ENCODE assay signal across 24 cellular contexts in genomic region chr18:37568671-37569070, GRCh38. TPM values are rescaled to one million over a fixed set of nuclear protein-coding genes. Genes with fewer than 3 reads are reported as not detected.
DNase-seq lines count a peak whose midpoint lies in the region; ATAC-seq and TF ChIP-seq lines count a peak whose summit lies in the region.
"Had no signal": no experiment of that assay in that cellular context is flagged by ENCODE, and none has a peak within 500 bp of the region (broad histone marks: within the 10 kb centered on the region; RNA-seq: fewer than 3 reads in every experiment).

No MANE protein-coding gene starts in this region.

- H3K4me1 Mint-ChIP-seq in CD4-positive, alpha-beta memory T cell = peaks cover 8 to 23% (median 10%) of the 10 kb centered on the region in 4 donors
- H3K4me1 Mint-ChIP-seq in endodermal cell (peaks cover 21% of the 10 kb centered on the region), neural progenitor cell (peaks cover 12% of the 10 kb centered on the region)

- peaks cover 49 to 51% of the 10 kb centered on the region in 2 donors for H3K27me3 Mint-ChIP-seq in CD4-positive, alpha-beta memory T cell
- H3K27me3 Mint-ChIP-seq in endodermal cell (ENCODE audit: insufficient read depth) (peaks cover 83% of the 10 kb centered on the region), neural progenitor cell (ENCODE audit: insufficient read depth, low read depth) (peaks cover 52% of the 10 kb centered on the region)

- CTCF ChIA-PET in CD4-positive, alpha-beta memory T cell (lab: Charles Lee; ENCODE audit: partially characterized antibody) = no interaction called here

- H3K9ac ChIP-seq in endodermal cell (ENCODE audit: extremely low read depth, low read length, poor library complexity, severe bottlenecking) = no peak overlapping the region
- H3K9ac ChIP-seq in neural progenitor cell = no peak overlapping the region
- H3K9ac ChIP-seq: BLaER1, GM23248, KMS-11 had no signal

- no peaks in the 10 kb centered on the region for H3K79me2 ChIP-seq in neural progenitor cell (ENCODE audit: low read depth)

- ATAC-seq in sciatic nerve (no peak), HG03039 (IDR thresholded peaks at IDR 0.05; ENCODE audit: unreplicated experiment) (no peak)
- ATAC-seq: PC-3 had no signal

- no peaks in the 10 kb centered on the region for H3F3A ChIP-seq in neural progenitor cell (ENCODE audit: low read depth)

- H3K36me3 Mint-ChIP-seq in CD4-positive, alpha-beta memory T cell = no peaks in the 10 kb centered on the region
- H3K36me3 Mint-ChIP-seq in endodermal cell (ENCODE audit: low read depth) = no peaks in the 10 kb centered on the region
- no peaks in the 10 kb centered on the region for H3K36me3 Mint-ChIP-seq in neural progenitor cell
- H3K36me3 Mint-ChIP-seq: IgD-negative memory B cell had no signal

- WGBS in endodermal cell (ENCODE audit: insufficient coverage in 1 of 2, insufficient read length in 1 of 2), 2 experiments = 70% methylated on average over 4 of the region's 4 CpGs; no CpG with 5 or more reads in 1 of the 2 experiments

- H3K9me3 ChIP-seq in CD4-positive, alpha-beta memory T cell (ENCODE audit: control insufficient read depth in 1 of 2, low read length in 2 of 2) = no peaks in the 10 kb centered on the region
- H3K9me3 ChIP-seq in endodermal cell (ENCODE audit: control insufficient read depth, low read length) (no peaks in the 10 kb centered on the region), neural progenitor cell (ENCODE audit: low read depth) (no peaks in the 10 kb centered on the region), SJCRH30 (replicated peaks) (no peaks in the 10 kb centered on the region)
- H3K9me3 ChIP-seq: HAP-1 had no signal

- H3K27ac Mint-ChIP-seq in CD4-positive, alpha-beta memory T cell = no peak overlapping the region
- no peak overlapping the region for H3K27ac Mint-ChIP-seq in endodermal cell
- no peak overlapping the region for H3K27ac Mint-ChIP-seq in neural progenitor cell
- H3K27ac Mint-ChIP-seq: CD4-positive, CD25-positive, alpha-beta regulatory T cell; HFFc6; IgD-negative memory B cell had no signal

- peaks cover 0 to 10% (median 3%) of the 10 kb centered on the region in 8 donors for H3K9me3 Mint-ChIP-seq in CD4-positive, alpha-beta memory T cell
- no peaks in the 10 kb centered on the region for H3K9me3 Mint-ChIP-seq in endodermal cell
- H3K9me3 Mint-ChIP-seq in neural progenitor cell = peaks cover 3% of the 10 kb centered on the region
- H3K9me3 Mint-ChIP-seq: HFFc6 had no signal

- H2AFZ ChIP-seq in neural progenitor cell (replicated peaks) = no peak overlapping the region
- H2AFZ ChIP-seq: GM23248 had no signal

- no peak overlapping the region for H3K27ac ChIP-seq in CD4-positive, alpha-beta memory T cell (ENCODE audit: low read depth, low read length)
- H3K27ac ChIP-seq in endodermal cell (ENCODE audit: low read depth, low read length) (no peak overlapping the region), neural progenitor cell (no peak overlapping the region), SJCRH30 (no peak overlapping the region)
- H3K27ac ChIP-seq: BLaER1, GM23248, HL-60, KMS-11 had no signal

- H3K4me3 Mint-ChIP-seq in CD4-positive, alpha-beta memory T cell = peak overlapping the region in 5 of 8 donors; percentile 20 to 41 (median 29)
- H3K4me3 Mint-ChIP-seq in endodermal cell (no peak overlapping the region), neural progenitor cell (peak overlapping the region; percentile 71)
- H3K4me3 Mint-ChIP-seq: HFFc6 had no signal

- H3K36me3 ChIP-seq in CD4-positive, alpha-beta memory T cell (ENCODE audit: insufficient read depth, low read length) = no peaks in the 10 kb centered on the region
- H3K36me3 ChIP-seq in endodermal cell (ENCODE audit: control insufficient read depth, insufficient read depth, low read length) (no peaks in the 10 kb centered on the region), neural progenitor cell (no peaks in the 10 kb centered on the region), SJCRH30 (no peaks in the 10 kb centered on the region)
- H3K36me3 ChIP-seq: BLaER1, HAP-1 had no signal

- no peak for DNase-seq in CD4-positive, alpha-beta memory T cell
- DNase-seq in NCI-H69 (lab: John Stamatoyannopoulos, UW) = peak; percentile 66
- DNase-seq in endodermal cell = peak; percentile 31
- DNase-seq in neural progenitor cell (ENCODE audit: low spot score) = no peak
- no peak for DNase-seq in SJCRH30
- DNase-seq in sciatic nerve (ENCODE audit: low spot score) = no peak
- DNase-seq: CD4-positive, CD25-positive, alpha-beta regulatory T cell; COR-L47; DMS53; GM23248; HFFc6; MM.1S; NCI-H2029; NCI-H526 treated with DMSO at 0.1 percent for 48 hours; NK-92 treated with Interleukin-12 subunit alpha and Interleukin-12 subunit beta, amount 100 ng/mL, for 24 hours; PC-3 had no signal

- intact Hi-C loops in CD4-positive, alpha-beta memory T cell (cut with micrococcal nuclease) = no loop called here
- intact Hi-C loops in sciatic nerve (cut with DNase I) = no loop called here

- POLR2A ChIA-PET in CD4-positive, alpha-beta memory T cell (lab: Charles Lee; ENCODE audit: partially characterized antibody) = no interaction called here

- TF ChIP-seq CTCF in endodermal cell (conservative IDR thresholded peaks at IDR 0.05) (no peak), neural progenitor cell (IDR thresholded peaks at IDR 0.05) (no peak)

- no peak overlapping the region for H3K4me3 ChIP-seq in CD4-positive, alpha-beta memory T cell (ENCODE audit: low read length in 2 of 2)
- H3K4me3 ChIP-seq in endodermal cell (ENCODE audit: low read length) (no peak overlapping the region), neural progenitor cell (no peak overlapping the region), SJCRH30 (no peak overlapping the region)
- H3K4me3 ChIP-seq: BLaER1, GM23248, HAP-1 had no signal

- peaks cover 10% of the 10 kb centered on the region for H3K27me3 ChIP-seq in CD4-positive, alpha-beta memory T cell (ENCODE audit: insufficient read depth, low read length)
- H3K27me3 ChIP-seq in endodermal cell (ENCODE audit: control insufficient read depth, insufficient read depth, low read length, poor library complexity, severe bottlenecking) (peaks cover 71% of the 10 kb centered on the region), neural progenitor cell (peaks cover 72% of the 10 kb centered on the region), SJCRH30 (no peaks in the 10 kb centered on the region)
- H3K27me3 ChIP-seq: BLaER1 had no signal

- H3K4me2 ChIP-seq in neural progenitor cell = no peak overlapping the region
- H3K4me2 ChIP-seq: BLaER1, KMS-11 had no signal

- H4K20me1 ChIP-seq in neural progenitor cell (ENCODE audit: low read depth) = peaks cover 17% of the 10 kb centered on the region
- H4K20me1 ChIP-seq: BLaER1 had no signal

- peaks cover 6% of the 10 kb centered on the region for H3K4me1 ChIP-seq in CD4-positive, alpha-beta memory T cell (ENCODE audit: insufficient read depth, low read length)
- H3K4me1 ChIP-seq in endodermal cell (ENCODE audit: control insufficient read depth, insufficient read depth, low read length) = peaks cover 4% of the 10 kb centered on the region
- peaks cover 3% of the 10 kb centered on the region for H3K4me1 ChIP-seq in neural progenitor cell
- no peaks in the 10 kb centered on the region for H3K4me1 ChIP-seq in SJCRH30
- H3K4me1 ChIP-seq: BLaER1, HAP-1 had no signal

RNA-seq across cellular contexts. Expression of gene CELF4, which starts 3.1 kb away (rescaled TPM):
- not detected for total RNA-seq in CD4-positive, alpha-beta memory T cell
- under 1 TPM in 1 of 2 donors, not detected in 1; 0.23 TPM for polyA plus RNA-seq in CD4-positive, alpha-beta memory T cell
- total RNA-seq in endodermal cell (1 to 10 TPM; 5.7 to 6.7 TPM), neural progenitor cell (ENCODE audit: low replicate concordance) (0.50 and 1.8 TPM in 2 replicates), sciatic nerve (0.45 TPM)
- 3.2 TPM for polyA plus RNA-seq in endodermal cell (2013, experiment 1 of 2)
- 3.6 TPM for polyA plus RNA-seq in endodermal cell (2013, experiment 2 of 2)
- not detected in 2 replicates for total RNA-seq in SJCRH30 (2014; rRNA removed; shearing (Covaris generic))
- total RNA-seq: A172; CD4-positive, CD25-positive, alpha-beta regulatory T cell; Daoy; GM23248; HFFc6 had no signal

Comparison
In these comparisons a context has a peak if more than half of its experiments do, and no peak if none do; other contexts are left out.
1. DNase-seq: peak in NCI-H69 (single experiment) and endodermal cell (single experiment); none in CD4-positive, alpha-beta memory T cell (0 of 5), neural progenitor cell (single experiment), SJCRH30 (0 of 2) and sciatic nerve (single experiment).